19 cellular contexts compared by ENCODE assay signal in the genomic region with DNA sequence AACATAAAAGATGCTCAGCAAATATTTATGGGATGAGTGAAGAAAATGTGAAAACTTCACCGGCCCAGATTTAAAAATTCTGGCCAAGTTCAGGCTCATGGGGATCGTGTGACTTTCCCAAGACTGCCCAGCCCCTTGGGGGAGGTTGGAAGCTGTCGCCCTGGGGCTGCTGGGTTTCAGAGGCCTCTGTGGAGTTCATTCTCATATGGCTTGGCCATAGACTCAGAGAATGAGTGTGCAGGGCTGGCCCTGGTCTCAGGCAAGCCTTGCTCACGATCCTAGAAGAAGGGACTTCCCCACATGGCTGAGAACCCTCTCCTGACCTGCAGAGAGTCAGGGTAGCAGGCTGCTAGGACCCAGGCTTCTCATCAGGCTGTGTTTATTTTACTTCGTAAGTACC. TPM values are rescaled to one million over a fixed set of nuclear protein-coding genes. Genes with fewer than 3 reads are reported as not detected.
DNase-seq lines count a peak whose midpoint lies in the region; ATAC-seq, FAIRE-seq and TF ChIP-seq lines count a peak whose summit lies in the region.
"Had no signal": no experiment of that assay in that cellular context is flagged by ENCODE, and none has a peak within 500 bp of the region (broad histone marks: within the 10 kb centered on the region; RNA-seq: fewer than 3 reads in every experiment).

No MANE protein-coding gene starts in this region.

- no peak overlapping the region for H3K4me3 ChIP-seq in keratinocyte (ENCODE audit: control insufficient read depth in 2 of 3, extremely low read depth in 1 of 3, insufficient read depth in 2 of 3, low read depth in 1 of 3, low read length in 3 of 3)
- H3K4me3 ChIP-seq: ovary, skin epidermis had no signal

- H3K9me3 ChIP-seq in keratinocyte (ENCODE audit: control insufficient read depth, low read depth, low read length), result peaks cover 2% of the 10 kb centered on the region
- H3K9me3 ChIP-seq: ovary had no signal

- H3K27ac ChIP-seq in keratinocyte (ENCODE audit: control insufficient read depth, insufficient read depth, low read length), result no peak overlapping the region
- H3K27ac ChIP-seq: ovary, skin epidermis had no signal

- H3K27me3 ChIP-seq in keratinocyte (ENCODE audit: control insufficient read depth, extremely low read depth, insufficient read depth, low read length), result peaks cover 3% of the 10 kb centered on the region
- H3K27me3 ChIP-seq: ovary had no signal

- no peak overlapping the region for H3K27ac Mint-ChIP-seq in activated T-helper 17 cell treated with anti-CD3 and anti-CD28 coated beads, Interleukin-2, amount 50 U/mL, for 72 hours
- H3K27ac Mint-ChIP-seq: CD4-positive, alpha-beta memory T cell; dendritic cell treated with granulocyte-macrophage colony-stimulating factor and Interleukin-4, amounts not matched to agents 40 ng/mL and 50 ng/mL, for 4 days had no signal

- peak; percentile 26 for FAIRE-seq in keratinocyte (lab: Jason Lieb, UNC)
- FAIRE-seq: astrocyte, GM19239 had no signal

- peak; percentile 59 for ATAC-seq in HG03442 (IDR thresholded peaks at IDR 0.05; ENCODE audit: unreplicated experiment)
- no peak for ATAC-seq in activated T-helper 17 cell treated with anti-CD3 and anti-CD28 coated beads, Interleukin-2, amount 50 U/mL, for 72 hours (replicated peaks)
- ATAC-seq: esophagus mucosa, left cardiac atrium had no signal

- no peak overlapping the region for H3K4me2 ChIP-seq in keratinocyte (ENCODE audit: control insufficient read depth, extremely low read depth, insufficient read depth, low read depth, low read length)

- dilution Hi-C loops in keratinocyte (cut with MboI; ENCODE audit: extremely low pct_ligation_motif_present, low sequenced_read_pairs), result no loop called here

- H4K20me1 ChIP-seq in keratinocyte (ENCODE audit: control insufficient read depth, extremely low read depth, insufficient read depth, low read length), result no peaks in the 10 kb centered on the region

- H3K9me3 Mint-ChIP-seq in activated T-helper 17 cell treated with anti-CD3 and anti-CD28 coated beads, Interleukin-2, amount 50 U/mL, for 72 hours, result no peaks in the 10 kb centered on the region
- H3K9me3 Mint-ChIP-seq: dendritic cell treated with granulocyte-macrophage colony-stimulating factor and Interleukin-4, amounts not matched to agents 40 ng/mL and 50 ng/mL, for 4 days had no signal

- H2AFZ ChIP-seq in keratinocyte (ENCODE audit: control insufficient read depth, low read length), result no peak overlapping the region

- H3K9me1 ChIP-seq in keratinocyte (ENCODE audit: control insufficient read depth, extremely low read depth, insufficient read depth, low read length), result no peaks in the 10 kb centered on the region

- no peaks in the 10 kb centered on the region for H3K36me3 Mint-ChIP-seq in activated T-helper 17 cell treated with anti-CD3 and anti-CD28 coated beads, Interleukin-2, amount 50 U/mL, for 72 hours (ENCODE audit: low read depth)
- H3K36me3 Mint-ChIP-seq: CD4-positive, alpha-beta memory T cell had no signal

- peak; percentile 37 for DNase-seq in EH (ENCODE audit: low read depth)
- DNase-seq in GM19240 (ENCODE audit: insufficient read length, low spot score), result peak; percentile 33
- DNase-seq in keratinocyte (ENCODE audit: low read depth, low spot score), result no peak
- no peak for DNase-seq in SHP77 treated with DMSO at 0.1 percent for 48 hours (lab: John Stamatoyannopoulos, UW)
- no peak for DNase-seq in activated CD4-positive, alpha-beta T cell treated with anti-CD3 and anti-CD28 coated beads, Interleukin-2, amount 50 U/mL, for 48 hours
- no peak for DNase-seq in NCI-H1417 treated with DMSO at 0.1 percent for 48 hours (lab: John Stamatoyannopoulos, UW)
- DNase-seq: activated CD4-positive, CD25-positive, alpha-beta regulatory T cell; CD4-positive, alpha-beta memory T cell; left cardiac atrium; ovary; stimulated activated naive CD4-positive, alpha-beta T cell had no signal

- H3K9ac ChIP-seq in keratinocyte (ENCODE audit: control insufficient read depth, extremely low read depth, insufficient read depth, low read length), result no peak overlapping the region

- peaks cover 9% of the 10 kb centered on the region for H3K27me3 Mint-ChIP-seq in activated T-helper 17 cell treated with anti-CD3 and anti-CD28 coated beads, Interleukin-2, amount 50 U/mL, for 72 hours
- H3K27me3 Mint-ChIP-seq: dendritic cell treated with granulocyte-macrophage colony-stimulating factor and Interleukin-4, amounts not matched to agents 40 ng/mL and 50 ng/mL, for 4 days had no signal

- H3K4me1 Mint-ChIP-seq in activated T-helper 17 cell treated with anti-CD3 and anti-CD28 coated beads, Interleukin-2, amount 50 U/mL, for 72 hours, result no peaks in the 10 kb centered on the region
- H3K4me1 Mint-ChIP-seq: CD4-positive, alpha-beta memory T cell had no signal

- peaks cover 30% of the 10 kb centered on the region for H3K4me1 ChIP-seq in keratinocyte (ENCODE audit: control insufficient read depth, extremely low read depth, insufficient read depth, low read length)

- H3K79me2 ChIP-seq in keratinocyte (ENCODE audit: control insufficient read depth, insufficient read depth, low read length), result no peaks in the 10 kb centered on the region

- TF ChIP-seq CTCF in keratinocyte (optimal IDR thresholded peaks at IDR 0.05 in 1 of 3, IDR thresholded peaks at IDR 0.05 in 1 of 3, conservative IDR thresholded peaks at IDR 0.05 in 1 of 3; ENCODE audit: extremely low read depth in 1 of 3, insufficient read depth in 2 of 3, low read length in 3 of 3), result no peak

- H3K36me3 ChIP-seq in keratinocyte (ENCODE audit: control insufficient read depth in 2 of 2, extremely low read depth in 1 of 2, insufficient read depth in 2 of 2, low read length in 2 of 2), result no peaks in the 10 kb centered on the region
- H3K36me3 ChIP-seq: ovary had no signal

- H3K4me3 Mint-ChIP-seq in activated T-helper 17 cell treated with anti-CD3 and anti-CD28 coated beads, Interleukin-2, amount 50 U/mL, for 72 hours, result no peak overlapping the region
- H3K4me3 Mint-ChIP-seq: CD4-positive, alpha-beta memory T cell; dendritic cell treated with granulocyte-macrophage colony-stimulating factor and Interleukin-4, amounts not matched to agents 40 ng/mL and 50 ng/mL, for 4 days had no signal

RNA-seq across cellular contexts. Expression of gene PADI2, which starts 24.6 kb away (rescaled TPM):
- polyA plus RNA-seq in keratinocyte, result 0.09 to 0.23 TPM (median 0.13 TPM) in 3 replicates
- polyA plus RNA-seq in keratinocyte (2011; ENCODE audit: low read depth), result not detected
- 0.12 and 0.16 TPM in 2 replicates for polyA plus RNA-seq in keratinocyte (2011; cell fraction: cytosol; rRNA removed)
- 0.20 TPM in 2 replicates for polyA plus RNA-seq in keratinocyte (2011; cell fraction: nucleus; rRNA removed)
- polyA plus RNA-seq in keratinocyte (2012; ENCODE audit: low replicate concordance), result 0.07 and 0.21 TPM in 2 replicates
- 0.13 to 0.69 TPM (median 0.35 TPM) in 3 replicates for polyA minus RNA-seq in keratinocyte
- not detected for polyA minus RNA-seq in keratinocyte (2011; cell fraction: cytosol; rRNA and poly(A)+ RNA removed)
- 0.21 and 0.31 TPM in 2 replicates for polyA minus RNA-seq in keratinocyte (2011; cell fraction: nucleus; rRNA and poly(A)+ RNA removed)
- total RNA-seq in activated T-helper 17 cell treated with anti-CD3 and anti-CD28 coated beads, Interleukin-2, amount 50 U/mL, for 72 hours, result under 1 TPM; 0.13 to 0.26 TPM
- total RNA-seq: T-helper 1 cell treated with Interleukin-12 subunit alpha and Interleukin-12 subunit beta and Interleukin-4 antibody, amounts not matched to agents 30 ng/mL and 1 ng/mL, for 36 hours had no signal
- polyA plus RNA-seq: CD4-positive, alpha-beta memory T cell had no signal

RNA-seq across cellular contexts. Expression of gene SDHB, which starts 40.8 kb away (rescaled TPM):
- 149 to 228 TPM (median 162 TPM) in 3 replicates for polyA plus RNA-seq in keratinocyte
- 150 TPM for polyA plus RNA-seq in keratinocyte (2011; ENCODE audit: low read depth)
- polyA plus RNA-seq in keratinocyte (2011; cell fraction: cytosol; rRNA removed), result 164 and 328 TPM in 2 replicates
- 104 and 109 TPM in 2 replicates for polyA plus RNA-seq in keratinocyte (2011; cell fraction: nucleus; rRNA removed)
- polyA plus RNA-seq in keratinocyte (2012; ENCODE audit: low replicate concordance), result 90.0 and 114 TPM in 2 replicates
- 60.0 to 248 TPM (median 135 TPM) in 3 replicates for polyA minus RNA-seq in keratinocyte
- polyA minus RNA-seq in keratinocyte (2011; cell fraction: cytosol; rRNA and poly(A)+ RNA removed), result 89.4 TPM
- polyA minus RNA-seq in keratinocyte (2011; cell fraction: nucleus; rRNA and poly(A)+ RNA removed), result 36.1 and 59.3 TPM in 2 replicates
- 100 to 1,000 TPM in 1 of 2 donors, 10 to 100 TPM in 1; 82.9 to 137 TPM for total RNA-seq in activated T-helper 17 cell treated with anti-CD3 and anti-CD28 coated beads, Interleukin-2, amount 50 U/mL, for 72 hours

Comparison
In these comparisons a context has a peak if more than half of its experiments do, and no peak if none do; other contexts are left out.
1. DNase-seq: peak in EH (single experiment) and GM19240 (single experiment); none in keratinocyte (single experiment), SHP77 treated with DMSO at 0.1 percent for 48 hours (single experiment), activated CD4-positive, alpha-beta T cell treated with anti-CD3 and anti-CD28 coated beads, Interleukin-2, amount 50 U/mL, for 48 hours (0 of 2) and NCI-H1417 treated with DMSO at 0.1 percent for 48 hours (single experiment).